ENCODE assay signal across 16 cellular contexts in genomic region chr11:134170909-134171281, GRCh38.
"Had no signal": no experiment of that assay in that cellular context is flagged by ENCODE, and none has a peak within 500 bp of the region (broad histone marks: within the 10 kb centered on the region; RNA-seq: fewer than 3 reads in every experiment).

No MANE protein-coding gene starts in this region.

- DNase-seq: activated CD4-positive, alpha-beta T cell treated with anti-CD3 and anti-CD28 coated beads for 4 hours; activated CD8-positive, alpha-beta memory T cell treated with anti-CD3 and anti-CD28 coated beads, Interleukin-2, amount 50 U/mL, for 48 hours; activated CD8-positive, alpha-beta T cell treated with anti-CD3 and anti-CD28 coated beads for 36 hours; activated naive CD4-positive, alpha-beta T cell treated with anti-CD3 and anti-CD28 coated beads, Interleukin-2, amount 10 ng/mL, durations not matched to agents 7 days and 5 days; adrenal gland; dorsolateral prefrontal cortex; left ventricle myocardium superior; retina; stimulated activated CD4-positive, alpha-beta T cell treated with anti-CD3 and anti-CD28 coated beads, Interleukin-15, amount 100 ng/mL, for 24 hours; stimulated activated CD4-positive, alpha-beta T cell treated with anti-CD3 and anti-CD28 coated beads, Interleukin-4, amount 100 ng/mL, for 24 hours; T-cell; T1000; WERI-Rb-1 had no signal

- H3K79me2 ChIP-seq: hepatocyte had no signal

- H3K9me3 ChIP-seq: adrenal gland had no signal

- FAIRE-seq: endometrium had no signal

- H3K27ac ChIP-seq: adrenal gland, dorsolateral prefrontal cortex, hepatocyte, WERI-Rb-1 had no signal

- H3K4me1 ChIP-seq: adrenal gland had no signal

- H2AFZ ChIP-seq: hepatocyte had no signal

- H3K27me3 ChIP-seq: adrenal gland, dorsolateral prefrontal cortex, hepatocyte had no signal

- H3K4me2 ChIP-seq: hepatocyte had no signal

- H3K4me3 ChIP-seq: adrenal gland, dorsolateral prefrontal cortex, hepatocyte had no signal

- ATAC-seq: activated CD8-positive, alpha-beta T cell treated with anti-CD3 and anti-CD28 coated beads for 36 hours; esophagus mucosa; left ventricle myocardium superior; T-cell had no signal
